Comparison of ENCODE assay signal across 9 cellular contexts in the genomic region with DNA sequence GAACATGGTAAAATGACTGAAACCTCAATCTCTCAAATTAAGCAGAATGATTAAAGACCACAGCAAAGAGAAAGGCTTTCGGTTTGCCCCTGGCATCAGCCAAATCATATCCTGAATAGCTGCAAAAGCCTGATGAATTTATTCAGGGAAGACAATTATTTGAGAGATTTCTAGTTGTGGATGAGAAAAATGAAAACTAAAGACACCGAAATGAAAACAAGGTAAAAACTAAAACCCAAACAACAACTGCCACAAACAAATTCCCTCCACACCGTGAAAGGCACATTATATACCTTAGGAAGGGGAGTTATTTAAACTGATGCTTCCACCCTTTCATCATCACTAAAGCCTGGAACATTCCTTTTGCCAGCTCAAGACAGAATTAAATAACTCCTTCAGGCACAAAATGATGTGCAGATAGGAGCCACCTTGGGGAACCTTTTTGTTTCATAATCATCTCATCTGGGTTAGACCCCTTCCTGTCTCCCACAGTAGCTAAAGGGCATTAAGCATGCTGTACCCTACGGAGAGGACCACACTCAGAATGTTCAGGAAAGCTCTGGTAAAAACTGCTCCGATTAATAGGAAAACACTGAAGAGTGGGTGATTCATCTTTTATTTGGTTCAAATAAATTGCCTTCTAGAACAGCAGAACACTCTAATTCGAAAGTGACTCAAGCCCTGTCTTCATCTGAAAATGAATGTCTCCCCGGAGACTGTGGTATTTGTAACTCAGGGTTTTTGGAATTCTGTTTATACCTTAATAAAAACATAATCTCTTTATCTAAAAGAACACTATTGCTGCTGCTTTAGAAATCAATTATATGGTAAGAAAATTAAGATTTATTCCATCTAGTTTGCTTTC. TPM values are rescaled to one million over a fixed set of nuclear protein-coding genes. Genes with fewer than 3 reads are reported as not detected.
DNase-seq lines count a peak whose midpoint lies in the region; ATAC-seq and TF ChIP-seq lines count a peak whose summit lies in the region.
"Had no signal": no experiment of that assay in that cellular context is flagged by ENCODE, and none has a peak within 500 bp of the region (broad histone marks: within the 10 kb centered on the region; RNA-seq: fewer than 3 reads in every experiment).

No MANE protein-coding gene starts in this region.

- no peaks in the 10 kb centered on the region for H3K9me3 ChIP-seq in thyroid gland

- H3K4me3 ChIP-seq in thyroid gland (replicated peaks in 1 of 3): no peak overlapping the region

- no peaks in the 10 kb centered on the region for H3K27me3 ChIP-seq in thyroid gland

- DNase-seq in stimulated activated naive CD8-positive, alpha-beta T cell treated with anti-CD3 and anti-CD28 coated beads, Interleukin-15, Interleukin-2, amounts not matched to agents 100 U/mL and 50 U/mL, for 24 hours: no peak
- no peak for DNase-seq in activated naive CD4-positive, alpha-beta T cell treated with anti-CD3 and anti-CD28 coated beads, Interleukin-2, amount 50 U/mL, for 72 hours (ENCODE audit: low spot score in 2 of 2)
- DNase-seq in islet precursor cell (peak; percentile 13), 8988T (no peak), thyroid gland (no peak), cerebellar nuclear complex (lab: John Stamatoyannopoulos, UW) (no peak)
- DNase-seq in stimulated activated CD4-positive, alpha-beta T cell treated with anti-CD3 and anti-CD28 coated beads, Interleukin-15, amount 100 ng/mL, for 24 hours: no peak

- TF ChIP-seq POLR2A in thyroid gland (IDR thresholded peaks at IDR 0.05): no peak

- H3K27me3 Mint-ChIP-seq in stimulated activated naive CD8-positive, alpha-beta T cell treated with anti-CD3 and anti-CD28 coated beads, Interleukin-15, Interleukin-2, amounts not matched to agents 100 ng/mL and 50 ng/mL, for 24 hours: no peaks in the 10 kb centered on the region

- H3K27ac ChIP-seq in thyroid gland: peak overlapping the region in 1 of 3 donors; percentile 43

- no peak for ATAC-seq in stimulated activated naive CD8-positive, alpha-beta T cell treated with anti-CD3 and anti-CD28 coated beads, Interleukin-15, Interleukin-2, amounts not matched to agents 100 U/mL and 50 U/mL, for 24 hours
- peak in 1 of 2 donors; percentile 8 for ATAC-seq in activated naive CD4-positive, alpha-beta T cell treated with anti-CD3 and anti-CD28 coated beads, Interleukin-2, amount 50 U/mL, for 72 hours

- H3K4me3 Mint-ChIP-seq in stimulated activated naive CD8-positive, alpha-beta T cell treated with anti-CD3 and anti-CD28 coated beads, Interleukin-15, Interleukin-2, amounts not matched to agents 100 ng/mL and 50 ng/mL, for 24 hours: peak overlapping the region; percentile 84

- H3K4me1 ChIP-seq in thyroid gland: no peaks in the 10 kb centered on the region

- no peaks in the 10 kb centered on the region for H3K9me3 Mint-ChIP-seq in stimulated activated naive CD8-positive, alpha-beta T cell treated with anti-CD3 and anti-CD28 coated beads, Interleukin-15, Interleukin-2, amounts not matched to agents 100 ng/mL and 50 ng/mL, for 24 hours
- no peaks in the 10 kb centered on the region for H3K9me3 Mint-ChIP-seq in activated naive CD4-positive, alpha-beta T cell treated with anti-CD3 and anti-CD28 coated beads, Interleukin-2, amount 50 U/mL, for 72 hours

- intact Hi-C loops in thyroid gland (cut with DNase I): loop anchor here (5.0 to 10.0 kb wide), 3 partner anchors 210 to 607 kb away; a partner anchor contains a TSS

- H3K27ac Mint-ChIP-seq in stimulated activated naive CD8-positive, alpha-beta T cell treated with anti-CD3 and anti-CD28 coated beads, Interleukin-15, Interleukin-2, amounts not matched to agents 100 ng/mL and 50 ng/mL, for 24 hours: peak overlapping the region; percentile 94
- peak overlapping the region; percentile 72 to 77 for H3K27ac Mint-ChIP-seq in activated naive CD4-positive, alpha-beta T cell treated with anti-CD3 and anti-CD28 coated beads, Interleukin-2, amount 50 U/mL, for 72 hours

- no peak for TF ChIP-seq CTCF in thyroid gland (IDR thresholded peaks at IDR 0.05)

- peaks cover 45% of the 10 kb centered on the region for H3K4me1 Mint-ChIP-seq in stimulated activated naive CD8-positive, alpha-beta T cell treated with anti-CD3 and anti-CD28 coated beads, Interleukin-15, Interleukin-2, amounts not matched to agents 100 ng/mL and 50 ng/mL, for 24 hours (ENCODE audit: low read depth)

- H3K36me3 ChIP-seq in thyroid gland: peaks cover 2 to 10% of the 10 kb centered on the region in 2 donors

- peaks cover 17% of the 10 kb centered on the region for H3K36me3 Mint-ChIP-seq in stimulated activated naive CD8-positive, alpha-beta T cell treated with anti-CD3 and anti-CD28 coated beads, Interleukin-15, Interleukin-2, amounts not matched to agents 100 ng/mL and 50 ng/mL, for 24 hours (ENCODE audit: low read depth)
- H3K36me3 Mint-ChIP-seq in activated naive CD4-positive, alpha-beta T cell treated with anti-CD3 and anti-CD28 coated beads, Interleukin-2, amount 50 U/mL, for 72 hours: no peaks in the 10 kb centered on the region

- WGBS in thyroid gland, 2 donors: 65 to 72% methylated on average over 7 of the region's 7 CpGs

RNA-seq across cellular contexts. Expression of a gene that starts 9.1 kb away (rescaled TPM):
- total RNA-seq in activated naive CD4-positive, alpha-beta T cell treated with anti-CD3 and anti-CD28 coated beads, Interleukin-2, amount 50 U/mL, for 72 hours: not detected
- total RNA-seq in thyroid gland: not detected
- total RNA-seq: posterior vena cava had no signal
